ENCODE assay signal across 8 cellular contexts in the genomic region with DNA sequence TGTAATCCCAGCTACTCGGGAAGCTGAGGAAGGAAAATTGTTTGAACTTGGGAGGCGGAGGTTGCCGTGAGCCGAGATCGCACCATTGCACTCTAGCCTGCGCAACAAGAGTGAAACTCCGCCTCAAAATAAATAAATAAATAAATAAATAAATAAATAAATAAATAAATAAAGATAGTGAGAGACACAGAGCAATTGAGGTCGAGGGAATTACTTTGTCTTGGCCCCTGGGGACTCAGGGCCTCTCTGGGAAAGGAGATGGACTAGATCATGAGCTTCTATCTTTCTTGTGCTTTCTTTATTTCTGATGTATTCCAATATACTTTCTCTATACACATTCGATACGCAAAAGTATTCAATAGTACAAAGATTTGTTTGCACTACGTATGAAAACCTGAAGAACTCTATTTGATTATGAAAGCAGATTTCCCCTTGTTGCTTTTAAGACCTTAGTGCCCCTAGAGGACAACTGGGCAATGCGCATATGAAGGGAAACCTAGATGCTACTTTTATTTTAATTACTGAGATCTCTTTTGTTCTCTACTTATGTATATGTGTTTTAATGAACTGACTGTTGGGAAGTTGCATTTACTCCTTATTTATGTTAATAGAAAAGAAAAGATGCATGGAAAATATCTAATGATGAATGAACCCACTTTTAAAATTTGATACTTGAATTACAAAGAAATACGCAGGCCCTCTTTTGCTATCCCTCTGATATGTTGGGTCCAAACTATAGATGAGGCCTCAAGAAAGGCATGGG.
DNase-seq lines count a peak whose midpoint lies in the region; TF ChIP-seq lines count a peak whose summit lies in the region.

No MANE protein-coding gene starts in this region.

- TF ChIP-seq CTCF in AG04449 (IDR thresholded peaks at IDR 0.05; ENCODE audit: insufficient read depth, low read length, missing control alignments) (peak; percentile 67), fibroblast of pulmonary artery (IDR thresholded peaks at IDR 0.05; ENCODE audit: low read length, missing control alignments) (peak; percentile 98)

- H3K4me3 ChIP-seq in AG04449 (ENCODE audit: low read depth, low read length) (no peak overlapping the region), HAP-1 (no peak overlapping the region), fibroblast of pulmonary artery (replicated peaks; ENCODE audit: low read depth, low read length) (no peak overlapping the region)

- H3K27me3 ChIP-seq in HAP-1 (ENCODE audit: low read depth): no peaks in the 10 kb centered on the region

- POLR2A ChIA-PET in AG04449 (lab: Yijun Ruan, JAX): no interaction called here

- H3K9me3 ChIP-seq in HAP-1: no peaks in the 10 kb centered on the region

- H3K36me3 ChIP-seq in HAP-1 (replicated peaks): no peaks in the 10 kb centered on the region

- CTCF ChIA-PET in AG04449 (lab: Yijun Ruan, JAX): interaction anchor here (0.6 to 2.2 kb wide), 15 partner anchors 9 to 307 kb away, joined by 3 to 17 read pairs (median 4); a partner anchor contains a TSS

- peaks cover 4% of the 10 kb centered on the region; the same call in 1 of the 2 replicates for H3K4me1 ChIP-seq in HAP-1

- no peak for DNase-seq in AG04449 (ENCODE audit: low read depth, low spot score)
- peak; percentile 14 for DNase-seq in GF-D8 (lab: John Stamatoyannopoulos, UW)
- DNase-seq in HAP-1 (ENCODE audit: low spot score in 2 of 2): peak; percentile 30 to 64
- DNase-seq in LoVo (ENCODE audit: low spot score): peak; percentile 54
- DNase-seq in activated CD4-positive, alpha-beta T cell treated with anti-CD3 and anti-CD28 coated beads for 48 hours: peak; percentile 20
- peak; percentile 70 for DNase-seq in fibroblast of pulmonary artery (ENCODE audit: low read depth)
- DNase-seq in pons (ENCODE audit: low spot score): peak; percentile 62
- DNase-seq in cerebellar nuclear complex (lab: John Stamatoyannopoulos, UW): no peak

- in situ Hi-C loops in HAP-1 (cut with MboI; ENCODE audit: low sequenced_read_pairs): no loop called here

Comparison
In these comparisons a context has a peak if more than half of its experiments do, and no peak if none do; other contexts are left out.
1. DNase-seq: peak in GF-D8 (single experiment), HAP-1 (2 of 2), LoVo (single experiment), activated CD4-positive, alpha-beta T cell treated with anti-CD3 and anti-CD28 coated beads for 48 hours (single experiment), fibroblast of pulmonary artery (single experiment) and pons (single experiment); none in AG04449 (single experiment) and cerebellar nuclear complex (0 of 2).